ENCODE assay signal across 18 cellular contexts in the genomic region with DNA sequence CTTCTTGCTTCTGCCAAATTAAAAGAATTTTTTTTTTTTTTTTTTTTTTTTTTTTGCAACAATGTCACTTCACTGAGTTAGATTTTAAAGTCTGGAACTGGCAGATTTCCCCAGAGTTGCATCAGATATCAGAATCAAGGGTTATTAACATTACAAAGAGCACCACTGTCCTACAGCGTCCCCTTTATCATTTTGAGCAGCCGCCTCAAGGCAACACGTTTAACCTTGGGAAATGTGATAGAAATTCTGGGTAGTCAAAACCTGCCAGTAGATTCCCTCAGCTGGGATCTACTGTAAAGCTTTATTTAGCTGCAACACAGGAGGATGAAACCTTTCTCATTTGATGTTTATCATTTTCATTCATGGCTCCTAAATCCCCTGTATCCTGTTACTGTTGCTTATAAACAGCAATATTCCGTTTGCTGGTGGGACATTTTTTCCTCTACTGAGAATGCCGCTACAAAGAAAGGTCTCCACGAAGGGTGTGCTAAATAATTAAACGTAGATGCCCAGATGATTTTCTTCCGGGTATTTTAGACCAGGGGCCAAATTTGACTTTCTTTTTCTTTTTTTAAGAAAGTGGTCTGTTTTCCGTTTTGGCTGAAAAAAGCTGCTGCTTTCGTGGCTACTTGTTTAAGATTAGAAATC.
DNase-seq lines count a peak whose midpoint lies in the region; ATAC-seq and TF ChIP-seq lines count a peak whose summit lies in the region.
"Had no signal": no experiment of that assay in that cellular context is flagged by ENCODE, and none has a peak within 500 bp of the region (broad histone marks: within the 10 kb centered on the region; RNA-seq: fewer than 3 reads in every experiment).

No MANE protein-coding gene starts in this region.

- no peak for TF ChIP-seq CTCF in H9 (conservative IDR thresholded peaks at IDR 0.05)
- TF ChIP-seq CTCF in smooth muscle cell (IDR thresholded peaks at IDR 0.05; ENCODE audit: borderline replicate concordance, insufficient read depth, poor library complexity, severe bottlenecking) = no peak
- TF ChIP-seq CTCF in lower lobe of right lung (IDR thresholded peaks at IDR 0.05) = no peak

- no peak overlapping the region for H2BK120ac ChIP-seq in H9 (ENCODE audit: low read depth, low read length, poor library complexity, severe bottlenecking)
- no peak overlapping the region for H2BK120ac ChIP-seq in neuronal stem cell (ENCODE audit: low read depth, low read length)

- peak overlapping the region; percentile 15 for H3K18ac ChIP-seq in H9 (ENCODE audit: insufficient read length, low read depth, low read length)
- H3K18ac ChIP-seq in neuronal stem cell (ENCODE audit: low read length) = no peak overlapping the region

- H2AFZ ChIP-seq in H9 (ENCODE audit: low read length) (no peak overlapping the region), neuronal stem cell (ENCODE audit: low read length) (peak overlapping the region; percentile 4), smooth muscle cell (ENCODE audit: low read depth) (no peak overlapping the region)

- H3K4me2 ChIP-seq in H9 (ENCODE audit: insufficient read depth, insufficient read length, low read length) = peak overlapping the region; percentile 10
- H3K4me2 ChIP-seq in neuronal stem cell (ENCODE audit: insufficient read depth, low read length, poor library complexity, severe bottlenecking) = no peak overlapping the region
- no peak overlapping the region for H3K4me2 ChIP-seq in smooth muscle cell
- H3K4me2 ChIP-seq: KMS-11 had no signal

- DNase-seq in H9 = peak; percentile 56
- peak; percentile 28 to 64 for DNase-seq in SJCRH30
- DNase-seq in iPS DF 4.7 (ENCODE audit: extremely low read depth, low spot score) = peak; percentile 44
- DNase-seq in neuronal stem cell (ENCODE audit: low spot score) = no peak
- DNase-seq in smooth muscle cell (lab: John Stamatoyannopoulos, UW; ENCODE audit: unreplicated experiment) = no peak
- DNase-seq in SHP77 (lab: John Stamatoyannopoulos, UW) = no peak
- no peak for DNase-seq in lower lobe of right lung
- DNase-seq: BE2C; CD8-positive, alpha-beta T cell; HCEC 1CT; MG63; NCI-H1105; NCI-H187; NCI-H69; T-helper 1 cell had no signal

- H3K23ac ChIP-seq in H9 (ENCODE audit: insufficient read length, low read depth, low read length) (no peak overlapping the region), neuronal stem cell (ENCODE audit: low read depth, low read length, poor library complexity) (no peak overlapping the region)

- ATAC-seq in HG02938 (IDR thresholded peaks at IDR 0.05; ENCODE audit: unreplicated experiment) (no peak), lower lobe of right lung (no peak)
- ATAC-seq: CD8-positive, alpha-beta T cell had no signal

- no peak overlapping the region for H3K56ac ChIP-seq in H9 (ENCODE audit: insufficient read length, low read depth, low read length)

- no peak overlapping the region for H3K9ac ChIP-seq in H9 (ENCODE audit: extremely low read depth, insufficient read length, low read length)
- no peak overlapping the region for H3K9ac ChIP-seq in neuronal stem cell (ENCODE audit: low read depth, low read length, poor library complexity)
- H3K9ac ChIP-seq in smooth muscle cell (ENCODE audit: low read depth) = no peak overlapping the region
- H3K9ac ChIP-seq: KMS-11 had no signal

- no peaks in the 10 kb centered on the region for H3K9me3 ChIP-seq in H9 (ENCODE audit: control insufficient read depth, low read depth, low read length)
- no peaks in the 10 kb centered on the region for H3K9me3 ChIP-seq in SJCRH30 (replicated peaks)
- no peaks in the 10 kb centered on the region for H3K9me3 ChIP-seq in neuronal stem cell (replicated peaks in 1 of 2; ENCODE audit: control insufficient read depth in 2 of 2, insufficient read depth in 1 of 2, low read depth in 1 of 2, low read length in 2 of 2)
- no peaks in the 10 kb centered on the region for H3K9me3 ChIP-seq in smooth muscle cell (replicated peaks; ENCODE audit: low read depth)
- H3K9me3 ChIP-seq in lower lobe of right lung = no peaks in the 10 kb centered on the region
- H3K9me3 ChIP-seq: BE2C, MG63, SJSA1 had no signal

- H3T11ph ChIP-seq in H9 (ENCODE audit: low read length) = peak overlapping the region; percentile 19

- WGBS in H9 (ENCODE audit: extremely low coverage, insufficient read length, low lambda C conversion rate) = no CpG with 5 or more reads among the region's 10 CpGs
- whole genome bisulfite sequencing in neuronal stem cell (ENCODE audit: extremely low coverage in 2 of 2, insufficient read length in 2 of 2, insufficient replicate concordance in 1 of 2), 2 donors = no CpG with 5 or more reads among the region's 10 CpGs
- WGBS in smooth muscle cell (ENCODE audit: low lambda C conversion rate) = 17% methylated on average over 10 of the region's 10 CpGs

- H2BK20ac ChIP-seq in H9 (ENCODE audit: low read depth, low read length, poor library complexity, severe bottlenecking) = no peak overlapping the region

- no peaks in the 10 kb centered on the region for H3F3A ChIP-seq in smooth muscle cell (ENCODE audit: low read depth)

- intact Hi-C loops in lower lobe of right lung (cut with DNase I) = no loop called here

- H3K4ac ChIP-seq in H9 (ENCODE audit: low read depth, low read length) (no peak overlapping the region), neuronal stem cell (ENCODE audit: low read length) (no peak overlapping the region)

- H3K36me3 ChIP-seq in SJCRH30 = no peaks in the 10 kb centered on the region
- no peaks in the 10 kb centered on the region for H3K36me3 ChIP-seq in neuronal stem cell (replicated peaks in 1 of 2; ENCODE audit: control insufficient read depth in 2 of 2, insufficient read depth in 2 of 2, low read length in 2 of 2)
- no peaks in the 10 kb centered on the region for H3K36me3 ChIP-seq in smooth muscle cell (ENCODE audit: low read depth)
- no peaks in the 10 kb centered on the region for H3K36me3 ChIP-seq in lower lobe of right lung
- H3K36me3 ChIP-seq: BE2C, MG63, SJSA1 had no signal

- H3K79me2 ChIP-seq in H9 (ENCODE audit: insufficient read depth, low read length) (no peaks in the 10 kb centered on the region), smooth muscle cell (ENCODE audit: low read depth) (no peaks in the 10 kb centered on the region)

- H3K14ac ChIP-seq in H9 (ENCODE audit: insufficient read depth, low read length) = no peak overlapping the region
- H3K14ac ChIP-seq in neuronal stem cell (ENCODE audit: low read length) = no peak overlapping the region

- H3K4me3 ChIP-seq in SJCRH30 (peak overlapping the region; percentile 43), neuronal stem cell (ENCODE audit: low read length in 2 of 2) (no peak overlapping the region), smooth muscle cell (no peak overlapping the region), lower lobe of right lung (no peak overlapping the region)
- H3K4me3 ChIP-seq: MG63, SJSA1 had no signal

- H3K4me1 Mint-ChIP-seq in H9 = peaks cover 49 to 52% of the 10 kb centered on the region in 2 experiments

- H3K4me1 ChIP-seq in H9 (ENCODE audit: insufficient read depth, low read length) (no peaks in the 10 kb centered on the region; the same call in 1 of the 2 replicates), SJCRH30 (peaks cover 13% of the 10 kb centered on the region), neuronal stem cell (ENCODE audit: control insufficient read depth in 2 of 2, insufficient read depth in 1 of 2, low read depth in 1 of 2, low read length in 2 of 2) (no peaks in the 10 kb centered on the region), smooth muscle cell (ENCODE audit: low read depth) (peaks cover 16% of the 10 kb centered on the region), lower lobe of right lung (no peaks in the 10 kb centered on the region)
- H3K4me1 ChIP-seq: BE2C, SJSA1 had no signal

- H3K27ac Mint-ChIP-seq in H9 = peak overlapping the region; percentile 65 to 98 (median 90)
- H3K27ac Mint-ChIP-seq: CD8-positive, alpha-beta T cell had no signal

- H4K8ac ChIP-seq in H9 (replicated peaks; ENCODE audit: insufficient read length, low read depth, low read length) (no peak overlapping the region), neuronal stem cell (ENCODE audit: low read depth, low read length) (no peak overlapping the region)

- no peaks in the 10 kb centered on the region for H3K27me3 Mint-ChIP-seq in H9 (ENCODE audit: low read depth)

- no peak overlapping the region for H2BK15ac ChIP-seq in H9 (ENCODE audit: low read depth, low read length)
- no peak overlapping the region for H2BK15ac ChIP-seq in neuronal stem cell (ENCODE audit: low read length)

- H4K91ac ChIP-seq in H9 (ENCODE audit: insufficient read length, low read depth, low read length) (no peak overlapping the region), neuronal stem cell (ENCODE audit: low read depth, low read length, poor library complexity) (no peak overlapping the region)

- no peak overlapping the region for H2AK5ac ChIP-seq in H9 (ENCODE audit: insufficient read length, low read length)
- H2AK5ac ChIP-seq in neuronal stem cell (ENCODE audit: low read depth, low read length) = no peak overlapping the region

- no peak overlapping the region for H2BK12ac ChIP-seq in H9 (ENCODE audit: insufficient read length, low read depth, low read length)
- H2BK12ac ChIP-seq in neuronal stem cell (ENCODE audit: low read length) = no peak overlapping the region

- H3K9me3 Mint-ChIP-seq in H9 = peaks cover 6 to 7% of the 10 kb centered on the region in 2 experiments
- H3K9me3 Mint-ChIP-seq: CD8-positive, alpha-beta T cell had no signal

- H3K79me1 ChIP-seq in H9 (ENCODE audit: insufficient read depth, low read depth, low read length, poor library complexity, severe bottlenecking) (no peaks in the 10 kb centered on the region), neuronal stem cell (ENCODE audit: low read depth, low read length) (no peaks in the 10 kb centered on the region)

- H2BK5ac ChIP-seq in H9 (ENCODE audit: insufficient read length, low read length) = no peak overlapping the region
- H2BK5ac ChIP-seq in neuronal stem cell (ENCODE audit: low read length) = no peak overlapping the region

- peaks cover 0 to 6% (median 0%) of the 10 kb centered on the region in 3 experiments; a peak in 2 of 7 replicates for H3K36me3 Mint-ChIP-seq in H9 (ENCODE audit: insufficient read depth in 1 of 3, low read depth in 3 of 3)
- H3K36me3 Mint-ChIP-seq: CD8-positive, alpha-beta T cell had no signal

- H4K20me1 ChIP-seq in H9 (ENCODE audit: control insufficient read depth, insufficient read depth, insufficient read length) (no peaks in the 10 kb centered on the region), smooth muscle cell (ENCODE audit: low read depth) (no peaks in the 10 kb centered on the region)

- no peak overlapping the region for H4K5ac ChIP-seq in H9 (ENCODE audit: insufficient read length, low read depth, low read length)

- H3K23me2 ChIP-seq in H9 (ENCODE audit: insufficient read length, low read depth, low read length, poor library complexity, severe bottlenecking) = no peaks in the 10 kb centered on the region

- H3K27me3 ChIP-seq in H9 (ENCODE audit: insufficient read depth, low read length) (no peaks in the 10 kb centered on the region), SJCRH30 (no peaks in the 10 kb centered on the region), neuronal stem cell (ENCODE audit: control insufficient read depth in 3 of 3, insufficient read depth in 3 of 3, low read depth in 1 of 3, low read length in 3 of 3) (no peaks in the 10 kb centered on the region), smooth muscle cell (ENCODE audit: low read depth) (peaks cover 33% of the 10 kb centered on the region), lower lobe of right lung (ENCODE audit: low read depth) (no peaks in the 10 kb centered on the region)
- H3K27me3 ChIP-seq: BE2C, MG63, SJSA1 had no signal

- peak overlapping the region; percentile 35 to 62 for H3K4me3 Mint-ChIP-seq in H9
- H3K4me3 Mint-ChIP-seq: CD8-positive, alpha-beta T cell had no signal

- H3K27ac ChIP-seq in H9 (ENCODE audit: insufficient read length, low read depth, low read length) (peak overlapping the region; percentile 21), SJCRH30 (peak overlapping the region; percentile 71), neuronal stem cell (replicated peaks; ENCODE audit: low read length) (no peak overlapping the region), smooth muscle cell (ENCODE audit: low read depth) (no peak overlapping the region), lower lobe of right lung (no peak overlapping the region)
- H3K27ac ChIP-seq: KMS-11, SJSA1 had no signal

Comparison
In these comparisons a context has a peak if more than half of its experiments do, and no peak if none do; other contexts are left out.
1. DNase-seq: peak in H9 (single experiment), SJCRH30 (2 of 2) and iPS DF 4.7 (single experiment); none in neuronal stem cell (single experiment), smooth muscle cell (single experiment), SHP77 (0 of 2) and lower lobe of right lung (single experiment).
2. H3K27ac ChIP-seq: peak in H9 (single experiment) and SJCRH30 (single experiment); none in neuronal stem cell (single experiment), smooth muscle cell (single experiment) and lower lobe of right lung (single experiment).